Comparison of ENCODE assay signal across 1 cellular context in the genomic region with DNA sequence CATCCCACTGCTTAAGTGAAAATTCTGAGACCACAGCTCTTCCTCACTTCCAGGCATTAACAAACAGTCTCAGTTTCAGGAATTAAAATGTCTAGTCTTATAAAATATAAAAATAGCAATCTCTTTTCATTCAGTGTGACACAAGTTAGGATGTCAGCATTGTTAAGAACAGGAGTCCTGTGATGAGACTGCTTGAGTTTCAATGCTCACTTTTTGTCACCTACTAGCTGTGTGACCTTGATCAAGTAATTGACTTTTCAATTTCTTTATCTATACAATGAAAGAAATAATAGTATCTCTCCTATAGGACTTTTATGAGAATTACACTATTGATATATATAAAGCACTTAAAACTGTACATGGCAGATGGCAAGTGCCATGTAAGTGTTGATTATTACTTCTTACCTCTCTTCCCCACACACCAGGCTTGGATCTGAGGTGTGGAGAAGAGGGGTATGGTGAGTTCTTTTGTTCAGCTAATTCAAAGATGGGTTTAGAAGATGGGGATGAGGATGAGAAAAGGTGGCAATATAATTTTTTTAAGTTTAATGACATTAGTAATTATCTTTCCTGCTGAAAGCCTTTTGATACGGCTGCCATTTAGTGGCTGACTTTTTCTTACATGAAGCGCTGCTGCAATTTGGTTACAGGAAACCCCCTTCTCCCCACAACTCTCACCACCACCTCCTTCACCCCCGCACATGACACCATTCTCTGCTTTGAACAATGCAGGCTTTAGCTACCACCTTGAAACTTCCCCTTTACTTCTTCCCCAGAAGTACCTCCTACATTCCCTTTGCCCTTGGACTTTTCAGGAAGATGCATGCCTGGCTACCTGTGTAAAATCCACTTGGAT.
TF ChIP-seq lines count a peak whose summit lies in the region.

No MANE protein-coding gene starts in this region.

TF ChIP-seq in GM12878, 131 proteins besides CTCF, POLR2A, EP300 and RAD21 (continued from another document and continues in another):
- TF ChIP-seq, protein P1, sequence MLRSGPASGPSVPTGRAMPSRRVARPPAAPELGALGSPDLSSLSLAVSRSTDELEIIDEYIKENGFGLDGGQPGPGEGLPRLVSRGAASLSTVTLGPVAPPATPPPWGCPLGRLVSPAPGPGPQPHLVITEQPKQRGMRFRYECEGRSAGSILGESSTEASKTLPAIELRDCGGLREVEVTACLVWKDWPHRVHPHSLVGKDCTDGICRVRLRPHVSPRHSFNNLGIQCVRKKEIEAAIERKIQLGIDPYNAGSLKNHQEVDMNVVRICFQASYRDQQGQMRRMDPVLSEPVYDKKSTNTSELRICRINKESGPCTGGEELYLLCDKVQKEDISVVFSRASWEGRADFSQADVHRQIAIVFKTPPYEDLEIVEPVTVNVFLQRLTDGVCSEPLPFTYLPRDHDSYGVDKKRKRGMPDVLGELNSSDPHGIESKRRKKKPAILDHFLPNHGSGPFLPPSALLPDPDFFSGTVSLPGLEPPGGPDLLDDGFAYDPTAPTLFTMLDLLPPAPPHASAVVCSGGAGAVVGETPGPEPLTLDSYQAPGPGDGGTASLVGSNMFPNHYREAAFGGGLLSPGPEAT (IDR thresholded peaks at IDR 0.05; ENCODE audit: low read depth) = peak; percentile 99
- TF ChIP-seq RELA (IDR thresholded peaks at IDR 0.05; ENCODE audit: borderline replicate concordance, partially characterized antibody) = peak; percentile 91
- TF ChIP-seq RUNX3 (IDR thresholded peaks at IDR 0.05; ENCODE audit: low read length) = peak; percentile 96
- peak; percentile 97 for TF ChIP-seq IKZF1 (conservative IDR thresholded peaks at IDR 0.05)
- TF ChIP-seq, protein P2, sequence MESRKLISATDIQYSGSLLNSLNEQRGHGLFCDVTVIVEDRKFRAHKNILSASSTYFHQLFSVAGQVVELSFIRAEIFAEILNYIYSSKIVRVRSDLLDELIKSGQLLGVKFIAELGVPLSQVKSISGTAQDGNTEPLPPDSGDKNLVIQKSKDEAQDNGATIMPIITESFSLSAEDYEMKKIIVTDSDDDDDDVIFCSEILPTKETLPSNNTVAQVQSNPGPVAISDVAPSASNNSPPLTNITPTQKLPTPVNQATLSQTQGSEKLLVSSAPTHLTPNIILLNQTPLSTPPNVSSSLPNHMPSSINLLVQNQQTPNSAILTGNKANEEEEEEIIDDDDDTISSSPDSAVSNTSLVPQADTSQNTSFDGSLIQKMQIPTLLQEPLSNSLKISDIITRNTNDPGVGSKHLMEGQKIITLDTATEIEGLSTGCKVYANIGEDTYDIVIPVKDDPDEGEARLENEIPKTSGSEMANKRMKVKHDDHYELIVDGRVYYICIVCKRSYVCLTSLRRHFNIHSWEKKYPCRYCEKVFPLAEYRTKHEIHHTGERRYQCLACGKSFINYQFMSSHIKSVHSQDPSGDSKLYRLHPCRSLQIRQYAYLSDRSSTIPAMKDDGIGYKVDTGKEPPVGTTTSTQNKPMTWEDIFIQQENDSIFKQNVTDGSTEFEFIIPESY (IDR thresholded peaks at IDR 0.05) = no peak
- peak; percentile 86 for TF ChIP-seq NBN (IDR thresholded peaks at IDR 0.05)
- TF ChIP-seq, protein P3, sequence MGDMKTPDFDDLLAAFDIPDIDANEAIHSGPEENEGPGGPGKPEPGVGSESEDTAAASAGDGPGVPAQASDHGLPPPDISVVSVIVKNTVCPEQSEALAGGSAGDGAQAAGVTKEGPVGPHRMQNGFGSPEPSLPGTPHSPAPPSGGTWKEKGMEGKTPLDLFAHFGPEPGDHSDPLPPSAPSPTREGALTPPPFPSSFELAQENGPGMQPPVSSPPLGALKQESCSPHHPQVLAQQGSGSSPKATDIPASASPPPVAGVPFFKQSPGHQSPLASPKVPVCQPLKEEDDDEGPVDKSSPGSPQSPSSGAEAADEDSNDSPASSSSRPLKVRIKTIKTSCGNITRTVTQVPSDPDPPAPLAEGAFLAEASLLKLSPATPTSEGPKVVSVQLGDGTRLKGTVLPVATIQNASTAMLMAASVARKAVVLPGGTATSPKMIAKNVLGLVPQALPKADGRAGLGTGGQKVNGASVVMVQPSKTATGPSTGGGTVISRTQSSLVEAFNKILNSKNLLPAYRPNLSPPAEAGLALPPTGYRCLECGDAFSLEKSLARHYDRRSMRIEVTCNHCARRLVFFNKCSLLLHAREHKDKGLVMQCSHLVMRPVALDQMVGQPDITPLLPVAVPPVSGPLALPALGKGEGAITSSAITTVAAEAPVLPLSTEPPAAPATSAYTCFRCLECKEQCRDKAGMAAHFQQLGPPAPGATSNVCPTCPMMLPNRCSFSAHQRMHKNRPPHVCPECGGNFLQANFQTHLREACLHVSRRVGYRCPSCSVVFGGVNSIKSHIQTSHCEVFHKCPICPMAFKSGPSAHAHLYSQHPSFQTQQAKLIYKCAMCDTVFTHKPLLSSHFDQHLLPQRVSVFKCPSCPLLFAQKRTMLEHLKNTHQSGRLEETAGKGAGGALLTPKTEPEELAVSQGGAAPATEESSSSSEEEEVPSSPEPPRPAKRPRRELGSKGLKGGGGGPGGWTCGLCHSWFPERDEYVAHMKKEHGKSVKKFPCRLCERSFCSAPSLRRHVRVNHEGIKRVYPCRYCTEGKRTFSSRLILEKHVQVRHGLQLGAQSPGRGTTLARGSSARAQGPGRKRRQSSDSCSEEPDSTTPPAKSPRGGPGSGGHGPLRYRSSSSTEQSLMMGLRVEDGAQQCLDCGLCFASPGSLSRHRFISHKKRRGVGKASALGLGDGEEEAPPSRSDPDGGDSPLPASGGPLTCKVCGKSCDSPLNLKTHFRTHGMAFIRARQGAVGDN (IDR thresholded peaks at IDR 0.05) = no peak
- no peak for TF ChIP-seq NR2C1 (IDR thresholded peaks at IDR 0.05)
- TF ChIP-seq ZNF217 (IDR thresholded peaks at IDR 0.05) = no peak; the same call in 1 of the 2 replicates
- TF ChIP-seq DPF2 (IDR thresholded peaks at IDR 0.05) = peak; percentile 89
- TF ChIP-seq TARDBP (IDR thresholded peaks at IDR 0.05; ENCODE audit: borderline replicate concordance) = no peak
- TF ChIP-seq, protein P4, sequence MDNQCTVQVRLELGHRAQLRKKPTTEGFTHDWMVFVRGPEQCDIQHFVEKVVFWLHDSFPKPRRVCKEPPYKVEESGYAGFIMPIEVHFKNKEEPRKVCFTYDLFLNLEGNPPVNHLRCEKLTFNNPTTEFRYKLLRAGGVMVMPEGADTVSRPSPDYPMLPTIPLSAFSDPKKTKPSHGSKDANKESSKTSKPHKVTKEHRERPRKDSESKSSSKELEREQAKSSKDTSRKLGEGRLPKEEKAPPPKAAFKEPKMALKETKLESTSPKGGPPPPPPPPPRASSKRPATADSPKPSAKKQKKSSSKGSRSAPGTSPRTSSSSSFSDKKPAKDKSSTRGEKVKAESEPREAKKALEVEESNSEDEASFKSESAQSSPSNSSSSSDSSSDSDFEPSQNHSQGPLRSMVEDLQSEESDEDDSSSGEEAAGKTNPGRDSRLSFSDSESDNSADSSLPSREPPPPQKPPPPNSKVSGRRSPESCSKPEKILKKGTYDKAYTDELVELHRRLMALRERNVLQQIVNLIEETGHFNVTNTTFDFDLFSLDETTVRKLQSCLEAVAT (IDR thresholded peaks at IDR 0.05) = peak; percentile 87
- TF ChIP-seq GABPA (IDR thresholded peaks at IDR 0.05; ENCODE audit: low read depth) = no peak
- TF ChIP-seq SMAD1 (IDR thresholded peaks at IDR 0.05; ENCODE audit: low read depth, partially characterized antibody) = no peak
- no peak for TF ChIP-seq TAF1 (IDR thresholded peaks at IDR 0.05; ENCODE audit: borderline replicate concordance, low read depth, low read length)
- TF ChIP-seq YBX1 (IDR thresholded peaks at IDR 0.05) = no peak
- TF ChIP-seq CHD1 (IDR thresholded peaks at IDR 0.05; ENCODE audit: low read depth, low read length) = no peak
- no peak for TF ChIP-seq BRCA1 (IDR thresholded peaks at IDR 0.05; ENCODE audit: low read depth, low read length)
- peak; percentile 98 to 99 for TF ChIP-seq IKZF2 (IDR thresholded peaks at IDR 0.05)
- no peak for TF ChIP-seq ZNF274 (IDR thresholded peaks at IDR 0.05; ENCODE audit: insufficient read depth, insufficient read length)
- 0 out of 2 replicates have a peak, but pooled peaks have one; percentile 43 for TF ChIP-seq TCF7 (IDR thresholded peaks at IDR 0.05; ENCODE audit: borderline replicate concordance)
- TF ChIP-seq MTA2 (IDR thresholded peaks at IDR 0.05; ENCODE audit: low read depth) = peak; percentile 86
- TF ChIP-seq, protein P5, sequence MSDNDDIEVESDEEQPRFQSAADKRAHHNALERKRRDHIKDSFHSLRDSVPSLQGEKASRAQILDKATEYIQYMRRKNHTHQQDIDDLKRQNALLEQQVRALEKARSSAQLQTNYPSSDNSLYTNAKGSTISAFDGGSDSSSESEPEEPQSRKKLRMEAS (IDR thresholded peaks at IDR 0.05; ENCODE audit: low read depth, low read length) = peak; percentile 21; the same call in 1 of the 2 replicates
- peak in 1 of 2 experiments; percentile 95; a peak in 2 of 3 replicates for TF ChIP-seq EGR1 (IDR thresholded peaks at IDR 0.05; ENCODE audit: borderline replicate concordance in 1 of 2, low read depth in 2 of 2, low read length in 2 of 2)
- no peak for TF ChIP-seq PML (IDR thresholded peaks at IDR 0.05; ENCODE audit: low read length)
- peak; percentile 84 for TF ChIP-seq ATF7 (IDR thresholded peaks at IDR 0.05; ENCODE audit: low read depth)
- TF ChIP-seq, protein P6, sequence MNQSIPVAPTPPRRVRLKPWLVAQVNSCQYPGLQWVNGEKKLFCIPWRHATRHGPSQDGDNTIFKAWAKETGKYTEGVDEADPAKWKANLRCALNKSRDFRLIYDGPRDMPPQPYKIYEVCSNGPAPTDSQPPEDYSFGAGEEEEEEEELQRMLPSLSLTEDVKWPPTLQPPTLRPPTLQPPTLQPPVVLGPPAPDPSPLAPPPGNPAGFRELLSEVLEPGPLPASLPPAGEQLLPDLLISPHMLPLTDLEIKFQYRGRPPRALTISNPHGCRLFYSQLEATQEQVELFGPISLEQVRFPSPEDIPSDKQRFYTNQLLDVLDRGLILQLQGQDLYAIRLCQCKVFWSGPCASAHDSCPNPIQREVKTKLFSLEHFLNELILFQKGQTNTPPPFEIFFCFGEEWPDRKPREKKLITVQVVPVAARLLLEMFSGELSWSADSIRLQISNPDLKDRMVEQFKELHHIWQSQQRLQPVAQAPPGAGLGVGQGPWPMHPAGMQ (IDR thresholded peaks at IDR 0.05; ENCODE audit: borderline replicate concordance) = peak; percentile 84
- peak; percentile 71; the same call in 1 of the 2 replicates for TF ChIP-seq RAD51 (IDR thresholded peaks at IDR 0.05)
- TF ChIP-seq, protein P7, sequence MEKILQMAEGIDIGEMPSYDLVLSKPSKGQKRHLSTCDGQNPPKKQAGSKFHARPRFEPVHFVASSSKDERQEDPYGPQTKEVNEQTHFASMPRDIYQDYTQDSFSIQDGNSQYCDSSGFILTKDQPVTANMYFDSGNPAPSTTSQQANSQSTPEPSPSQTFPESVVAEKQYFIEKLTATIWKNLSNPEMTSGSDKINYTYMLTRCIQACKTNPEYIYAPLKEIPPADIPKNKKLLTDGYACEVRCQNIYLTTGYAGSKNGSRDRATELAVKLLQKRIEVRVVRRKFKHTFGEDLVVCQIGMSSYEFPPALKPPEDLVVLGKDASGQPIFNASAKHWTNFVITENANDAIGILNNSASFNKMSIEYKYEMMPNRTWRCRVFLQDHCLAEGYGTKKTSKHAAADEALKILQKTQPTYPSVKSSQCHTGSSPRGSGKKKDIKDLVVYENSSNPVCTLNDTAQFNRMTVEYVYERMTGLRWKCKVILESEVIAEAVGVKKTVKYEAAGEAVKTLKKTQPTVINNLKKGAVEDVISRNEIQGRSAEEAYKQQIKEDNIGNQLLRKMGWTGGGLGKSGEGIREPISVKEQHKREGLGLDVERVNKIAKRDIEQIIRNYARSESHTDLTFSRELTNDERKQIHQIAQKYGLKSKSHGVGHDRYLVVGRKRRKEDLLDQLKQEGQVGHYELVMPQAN (conservative IDR thresholded peaks at IDR 0.05) = no peak
- peak; percentile 72; the same call in 1 of the 2 replicates for TF ChIP-seq PAX5 (IDR thresholded peaks at IDR 0.05; ENCODE audit: borderline replicate concordance, low read depth, low read length)
- TF ChIP-seq GATAD2B (conservative IDR thresholded peaks at IDR 0.05; ENCODE audit: low read depth) = peak; percentile 80; the same call in 1 of the 2 replicates
- TF ChIP-seq, protein P8, sequence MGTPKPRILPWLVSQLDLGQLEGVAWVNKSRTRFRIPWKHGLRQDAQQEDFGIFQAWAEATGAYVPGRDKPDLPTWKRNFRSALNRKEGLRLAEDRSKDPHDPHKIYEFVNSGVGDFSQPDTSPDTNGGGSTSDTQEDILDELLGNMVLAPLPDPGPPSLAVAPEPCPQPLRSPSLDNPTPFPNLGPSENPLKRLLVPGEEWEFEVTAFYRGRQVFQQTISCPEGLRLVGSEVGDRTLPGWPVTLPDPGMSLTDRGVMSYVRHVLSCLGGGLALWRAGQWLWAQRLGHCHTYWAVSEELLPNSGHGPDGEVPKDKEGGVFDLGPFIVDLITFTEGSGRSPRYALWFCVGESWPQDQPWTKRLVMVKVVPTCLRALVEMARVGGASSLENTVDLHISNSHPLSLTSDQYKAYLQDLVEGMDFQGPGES (IDR thresholded peaks at IDR 0.05) = no peak
- TF ChIP-seq MEF2B (IDR thresholded peaks at IDR 0.05; ENCODE audit: partially characterized antibody, poor library complexity, severe bottlenecking) = no peak
- TF ChIP-seq, protein P9, sequence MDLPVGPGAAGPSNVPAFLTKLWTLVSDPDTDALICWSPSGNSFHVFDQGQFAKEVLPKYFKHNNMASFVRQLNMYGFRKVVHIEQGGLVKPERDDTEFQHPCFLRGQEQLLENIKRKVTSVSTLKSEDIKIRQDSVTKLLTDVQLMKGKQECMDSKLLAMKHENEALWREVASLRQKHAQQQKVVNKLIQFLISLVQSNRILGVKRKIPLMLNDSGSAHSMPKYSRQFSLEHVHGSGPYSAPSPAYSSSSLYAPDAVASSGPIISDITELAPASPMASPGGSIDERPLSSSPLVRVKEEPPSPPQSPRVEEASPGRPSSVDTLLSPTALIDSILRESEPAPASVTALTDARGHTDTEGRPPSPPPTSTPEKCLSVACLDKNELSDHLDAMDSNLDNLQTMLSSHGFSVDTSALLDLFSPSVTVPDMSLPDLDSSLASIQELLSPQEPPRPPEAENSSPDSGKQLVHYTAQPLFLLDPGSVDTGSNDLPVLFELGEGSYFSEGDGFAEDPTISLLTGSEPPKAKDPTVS (IDR thresholded peaks at IDR 0.05; ENCODE audit: low read depth, low read length) = no peak
- TF ChIP-seq, protein P10, sequence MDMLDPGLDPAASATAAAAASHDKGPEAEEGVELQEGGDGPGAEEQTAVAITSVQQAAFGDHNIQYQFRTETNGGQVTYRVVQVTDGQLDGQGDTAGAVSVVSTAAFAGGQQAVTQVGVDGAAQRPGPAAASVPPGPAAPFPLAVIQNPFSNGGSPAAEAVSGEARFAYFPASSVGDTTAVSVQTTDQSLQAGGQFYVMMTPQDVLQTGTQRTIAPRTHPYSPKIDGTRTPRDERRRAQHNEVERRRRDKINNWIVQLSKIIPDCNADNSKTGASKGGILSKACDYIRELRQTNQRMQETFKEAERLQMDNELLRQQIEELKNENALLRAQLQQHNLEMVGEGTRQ (IDR thresholded peaks at IDR 0.05; ENCODE audit: borderline replicate concordance, low read depth, low read length) = no peak; the same call in 1 of the 2 replicates
- TF ChIP-seq BMI1 (IDR thresholded peaks at IDR 0.05; ENCODE audit: borderline replicate concordance) = peak; percentile 50; the same call in 1 of the 2 replicates
